ENCODE assay signal across 13 cellular contexts in the genomic region with DNA sequence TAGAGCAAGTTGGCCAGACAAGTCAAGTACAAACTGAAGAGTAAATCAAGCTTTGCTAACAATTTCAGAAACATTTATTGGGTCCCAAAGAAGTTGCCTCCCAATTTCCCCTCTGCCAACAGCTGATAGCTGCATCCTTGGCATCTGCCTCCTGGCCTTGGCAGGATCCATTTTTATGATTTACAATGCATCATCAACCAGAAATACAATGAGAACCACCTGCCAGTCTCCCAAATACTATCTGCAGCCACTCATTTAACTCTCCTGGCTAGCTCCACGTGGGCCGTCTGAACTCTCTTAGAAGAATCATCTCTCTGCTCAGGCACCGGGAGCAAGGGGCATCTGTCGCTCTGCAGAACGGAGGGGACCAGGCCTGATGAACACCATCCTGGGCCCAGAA. TPM values are rescaled to one million over a fixed set of nuclear protein-coding genes. Genes with fewer than 3 reads are reported as not detected.
DNase-seq lines count a peak whose midpoint lies in the region; ATAC-seq, FAIRE-seq and TF ChIP-seq lines count a peak whose summit lies in the region.
"Had no signal": no experiment of that assay in that cellular context is flagged by ENCODE, and none has a peak within 500 bp of the region (broad histone marks: within the 10 kb centered on the region; RNA-seq: fewer than 3 reads in every experiment).

No MANE protein-coding gene starts in this region.

- TF ChIP-seq EP300 in A549 (IDR thresholded peaks at IDR 0.05) = no peak

- H2AFZ ChIP-seq in hepatocyte = no peak overlapping the region

- TF ChIP-seq CTCF in A549 (IDR thresholded peaks at IDR 0.05) (no peak), WI38 (IDR thresholded peaks at IDR 0.05; ENCODE audit: low read depth, low read length) (no peak), hepatocyte (IDR thresholded peaks at IDR 0.05; ENCODE audit: poor library complexity) (no peak)

- H3K4me3 Mint-ChIP-seq in CD8-positive, alpha-beta memory T cell = peak overlapping the region in 4 of 7 donors; percentile 19 to 58 (median 48)

- no peak for ATAC-seq in A549
- ATAC-seq in GM19395 (IDR thresholded peaks at IDR 0.05; ENCODE audit: unreplicated experiment) = no peak
- ATAC-seq in GM19351 (IDR thresholded peaks at IDR 0.05; ENCODE audit: unreplicated experiment) = no peak

- no peaks in the 10 kb centered on the region for H3K9me3 Mint-ChIP-seq in CD8-positive, alpha-beta memory T cell

- TF ChIP-seq RAD21 in A549 (conservative IDR thresholded peaks at IDR 0.05 in 1 of 2, IDR thresholded peaks at IDR 0.05 in 1 of 2) = no peak

- H3K9me2 ChIP-seq in hepatocyte (replicated peaks; ENCODE audit: insufficient read depth) = no peaks in the 10 kb centered on the region

- H3K27ac Mint-ChIP-seq in CD8-positive, alpha-beta memory T cell = peak overlapping the region in 6 of 8 donors; percentile 11 to 98 (median 70)

- POLR2A ChIA-PET in A549 (lab: Yijun Ruan, JAX) = no interaction called here
- POLR2A ChIA-PET in CD8-positive, alpha-beta memory T cell (lab: Charles Lee) = interaction anchor here (0.5 kb wide), 1 partner anchor 414 kb away, joined by 3 read pairs; no protein-coding TSS in a partner anchor

- H3K27me3 Mint-ChIP-seq in CD8-positive, alpha-beta memory T cell = no peaks in the 10 kb centered on the region

- H3K79me2 ChIP-seq in hepatocyte = peaks cover 58% of the 10 kb centered on the region

- H3K4me1 ChIP-seq in A549 = peaks cover 11% of the 10 kb centered on the region; the same call in 2 of the 3 replicates
- H3K4me1 ChIP-seq in CD8-positive, alpha-beta memory T cell (ENCODE audit: insufficient read depth, low read length) = peaks cover 22% of the 10 kb centered on the region
- peaks cover 13% of the 10 kb centered on the region for H3K4me1 ChIP-seq in hepatocyte (ENCODE audit: insufficient read depth)

- peaks cover 0 to 32% (median 4%) of the 10 kb centered on the region in 3 donors for H3K36me3 Mint-ChIP-seq in CD8-positive, alpha-beta memory T cell

- H3K27me3 ChIP-seq in CD8-positive, alpha-beta memory T cell (ENCODE audit: insufficient read depth, low read length, poor library complexity, severe bottlenecking) = no peaks in the 10 kb centered on the region
- no peaks in the 10 kb centered on the region for H3K27me3 ChIP-seq in hepatocyte

- H4K20me1 ChIP-seq in hepatocyte (ENCODE audit: insufficient read depth, poor library complexity, severe bottlenecking) = no peaks in the 10 kb centered on the region

- 93% methylated on average over 5 of the region's 5 CpGs for WGBS in A549 (ENCODE audit: missing lambda C conversion rate)
- whole genome bisulfite sequencing in hepatocyte (ENCODE audit: low lambda C conversion rate, missing lambda C conversion rate) = 97% methylated on average over 5 of the region's 5 CpGs

- no peak for TF ChIP-seq POLR2A in A549 (IDR thresholded peaks at IDR 0.05; ENCODE audit: low read length)

- H3K9me3 ChIP-seq in A549 (no peaks in the 10 kb centered on the region), hepatocyte (ENCODE audit: low read depth) (no peaks in the 10 kb centered on the region)
- no peaks in the 10 kb centered on the region for H3K9me3 ChIP-seq in CD8-positive, alpha-beta memory T cell (ENCODE audit: low read length)

- peaks cover 17% of the 10 kb centered on the region for H3K36me3 ChIP-seq in CD8-positive, alpha-beta memory T cell (ENCODE audit: insufficient read depth, low read length)
- H3K36me3 ChIP-seq in hepatocyte (replicated peaks; ENCODE audit: insufficient read depth, low read depth) = no peaks in the 10 kb centered on the region

- H3K4me1 Mint-ChIP-seq in CD8-positive, alpha-beta memory T cell = peaks cover 23 to 32% (median 28%) of the 10 kb centered on the region in 3 donors

- CTCF ChIA-PET in A549 (lab: Yijun Ruan, JAX) = no interaction called here
- CTCF ChIA-PET in CD8-positive, alpha-beta memory T cell (lab: Charles Lee) = interaction anchor here (4.5 kb wide), 1 partner anchor 27 kb away, joined by 47 read pairs; the partner anchor contains the start of gene RPL36

- no peak for FAIRE-seq in A549 (lab: Jason Lieb, UNC)
- FAIRE-seq: islet of Langerhans had no signal

- peak overlapping the region; percentile 92; the same call in 2 of the 3 replicates for H3K4me2 ChIP-seq in A549
- H3K4me2 ChIP-seq in hepatocyte = peak overlapping the region; percentile 88

- DNase-seq in A549 (ENCODE audit: low read depth in 1 of 2, low spot score in 1 of 2) = no peak
- DNase-seq in CD8-positive, alpha-beta memory T cell = no peak
- DNase-seq in hepatocyte (ENCODE audit: low spot score) = no peak
- no peak for DNase-seq in RPMI8226
- DNase-seq in LoVo (ENCODE audit: low spot score) = no peak
- DNase-seq: COR-L47, GOT3, NCI-H2029 treated with DMSO at 0.1 percent for 48 hours had no signal

- H3K27ac ChIP-seq in A549 (peak overlapping the region in 1 of 2 experiments; percentile 100; a peak in 3 of 6 replicates), hepatocyte (no peak overlapping the region)
- peak overlapping the region; percentile 91 for H3K27ac ChIP-seq in CD8-positive, alpha-beta memory T cell (ENCODE audit: low read depth, low read length)

- H3K4me3 ChIP-seq in A549 = no peak overlapping the region
- no peak overlapping the region for H3K4me3 ChIP-seq in CD8-positive, alpha-beta memory T cell (ENCODE audit: low read length)
- H3K4me3 ChIP-seq in WI38 (ENCODE audit: low read depth, low read length) = peak overlapping the region; percentile 0; the same call in 1 of the 2 replicates
- no peak overlapping the region for H3K4me3 ChIP-seq in hepatocyte

TF ChIP-seq in A549, 52 proteins besides CTCF, POLR2A, EP300 and RAD21 (continues in another document):
- TF ChIP-seq KDM5A (IDR thresholded peaks at IDR 0.05) (no peak), NFE2L2 (conservative IDR thresholded peaks at IDR 0.05; ENCODE audit: low read length) (no peak), TP53 (CRISPR knock-in tag; IDR thresholded peaks at IDR 0.05) (no peak), HES2 (IDR thresholded peaks at IDR 0.05) (no peak), POLR2AphosphoS2 (conservative IDR thresholded peaks at IDR 0.05; ENCODE audit: low read length) (no peak), JUN (IDR thresholded peaks at IDR 0.05) (no peak), PHF8 (IDR thresholded peaks at IDR 0.05; ENCODE audit: borderline replicate concordance, low read depth) (no peak), CBX2 (IDR thresholded peaks at IDR 0.05; ENCODE audit: borderline replicate concordance, low read depth) (no peak), HOXB5 (CRISPR knock-in tag; IDR thresholded peaks at IDR 0.05) (no peak)

RNA-seq across cellular contexts. Expression of gene LONP1, which starts 2.7 kb away (rescaled TPM):
- polyA plus RNA-seq in A549 (2011; rRNA removed) = 41.2 and 42.7 TPM in 2 replicates
- polyA plus RNA-seq in A549 (2012; cell fraction: cytosol; rRNA removed) = 114 and 121 TPM in 2 replicates
- polyA plus RNA-seq in A549 (2012; cell fraction: nucleus; rRNA removed) = 211 and 254 TPM in 2 replicates
- polyA plus RNA-seq in A549 (2017; fragmentation: RNase III; extraction: RNeasy Plus Mini Kit Qiagen cat#74134 plus additional on column Dnase treatment) = 65.2 to 68.9 TPM (median 66.4 TPM) in 3 replicates
- polyA minus RNA-seq in A549 (2011; rRNA and poly(A)+ RNA removed) = 46.2 and 54.9 TPM in 2 replicates
- 100 to 1,000 TPM; 179 to 204 TPM for total RNA-seq in CD8-positive, alpha-beta memory T cell
- polyA plus RNA-seq in CD8-positive, alpha-beta memory T cell = 36.0 TPM
- total RNA-seq in hepatocyte = 61.6 and 63.0 TPM in 2 replicates
- 79.1 and 79.2 TPM in 2 replicates for polyA plus RNA-seq in hepatocyte

RNA-seq across cellular contexts. Expression of gene CATSPERD, which starts 3.2 kb away (rescaled TPM):
- polyA plus RNA-seq in A549 (2011; rRNA removed) (0.03 TPM in 1 of 2 replicates, not detected in the other), A549 (2017; fragmentation: RNase III; extraction: RNeasy Plus Mini Kit Qiagen cat#74134 plus additional on column Dnase treatment) (0.17 TPM in 1 of 3 replicates, not detected in the others), hepatocyte (not detected in 2 replicates)
- polyA plus RNA-seq in A549 (2012; cell fraction: cytosol; rRNA removed) = not detected in 2 replicates
- polyA plus RNA-seq in A549 (2012; cell fraction: nucleus; rRNA removed) = not detected in 2 replicates
- polyA minus RNA-seq in A549 (2011; rRNA and poly(A)+ RNA removed) = 0.08 TPM in 1 of 2 replicates, not detected in the other
- not detected for total RNA-seq in CD8-positive, alpha-beta memory T cell
- not detected for polyA plus RNA-seq in CD8-positive, alpha-beta memory T cell
- total RNA-seq in hepatocyte = not detected in 2 replicates
- total RNA-seq: fibroblast of villous mesenchyme had no signal

RNA-seq across cellular contexts. Expression of gene RPL36, which starts 27.1 kb away (rescaled TPM):
- 329 and 368 TPM in 2 replicates for polyA plus RNA-seq in A549 (2011; rRNA removed)
- 807 and 852 TPM in 2 replicates for polyA plus RNA-seq in A549 (2012; cell fraction: cytosol; rRNA removed)
- polyA plus RNA-seq in A549 (2012; cell fraction: nucleus; rRNA removed) = 274 and 372 TPM in 2 replicates
- 1,385 to 1,590 TPM (median 1,396 TPM) in 3 replicates for polyA plus RNA-seq in A549 (2017; fragmentation: RNase III; extraction: RNeasy Plus Mini Kit Qiagen cat#74134 plus additional on column Dnase treatment)
- polyA minus RNA-seq in A549 (2011; rRNA and poly(A)+ RNA removed) = 160 and 210 TPM in 2 replicates
- 1,000 to 10,000 TPM; 1,478 to 1,485 TPM for total RNA-seq in CD8-positive, alpha-beta memory T cell
- 2,003 TPM for polyA plus RNA-seq in CD8-positive, alpha-beta memory T cell
- 637 and 1,059 TPM in 2 replicates for total RNA-seq in hepatocyte
- polyA plus RNA-seq in hepatocyte = 917 and 990 TPM in 2 replicates

RNA-seq across cellular contexts. Expression of gene HSD11B1L, which starts 36.4 kb away (rescaled TPM):
- polyA plus RNA-seq in A549 (2011; rRNA removed) (2.5 and 2.8 TPM in 2 replicates), A549 (2017; fragmentation: RNase III; extraction: RNeasy Plus Mini Kit Qiagen cat#74134 plus additional on column Dnase treatment) (2.7 to 4.8 TPM (median 4.8 TPM) in 3 replicates), hepatocyte (25.1 and 26.0 TPM in 2 replicates)
- polyA plus RNA-seq in A549 (2012; cell fraction: cytosol; rRNA removed) = 3.9 and 5.9 TPM in 2 replicates
- 6.4 and 7.5 TPM in 2 replicates for polyA plus RNA-seq in A549 (2012; cell fraction: nucleus; rRNA removed)
- 0.87 and 1.2 TPM in 2 replicates for polyA minus RNA-seq in A549 (2011; rRNA and poly(A)+ RNA removed)
- total RNA-seq in CD8-positive, alpha-beta memory T cell = 1 to 10 TPM; 1.4 to 2.3 TPM
- polyA plus RNA-seq in CD8-positive, alpha-beta memory T cell = 4.0 TPM
- total RNA-seq in hepatocyte = 14.0 and 14.9 TPM in 2 replicates

RNA-seq across cellular contexts. Expression of gene MICOS13, which starts 36.9 kb away (rescaled TPM):
- polyA plus RNA-seq in A549 (2011; rRNA removed) (19.1 and 20.5 TPM in 2 replicates), A549 (2017; fragmentation: RNase III; extraction: RNeasy Plus Mini Kit Qiagen cat#74134 plus additional on column Dnase treatment) (43.1 to 48.8 TPM (median 48.6 TPM) in 3 replicates), hepatocyte (120 and 157 TPM in 2 replicates)
- 60.3 and 75.4 TPM in 2 replicates for polyA plus RNA-seq in A549 (2012; cell fraction: cytosol; rRNA removed)
- 50.4 and 61.7 TPM in 2 replicates for polyA plus RNA-seq in A549 (2012; cell fraction: nucleus; rRNA removed)
- 9.2 and 11.4 TPM in 2 replicates for polyA minus RNA-seq in A549 (2011; rRNA and poly(A)+ RNA removed)
- 10 to 100 TPM; 60.6 to 62.1 TPM for total RNA-seq in CD8-positive, alpha-beta memory T cell
- 117 TPM for polyA plus RNA-seq in CD8-positive, alpha-beta memory T cell
- 32.3 and 38.2 TPM in 2 replicates for total RNA-seq in hepatocyte
